14 cellular contexts compared by ENCODE assay signal in genomic region chr10:69508738-69509340, GRCh38.
"Had no signal": no experiment of that assay in that cellular context is flagged by ENCODE, and none has a peak within 500 bp of the region (broad histone marks: within the 10 kb centered on the region; RNA-seq: fewer than 3 reads in every experiment).

No MANE protein-coding gene starts in this region.

- H3K27ac ChIP-seq: WERI-Rb-1 had no signal

- H3K27ac Mint-ChIP-seq: activated naive CD8-positive, alpha-beta T cell; dendritic cell treated with granulocyte-macrophage colony-stimulating factor and Interleukin-4, amounts not matched to agents 40 ng/mL and 50 ng/mL, for 4 days; mesothelial cell of epicardium; nephron had no signal

- FAIRE-seq: bronchial epithelial cell, keratinocyte had no signal

- DNase-seq: activated CD4-positive, alpha-beta T cell treated with anti-CD3 and anti-CD28 coated beads for 1 hour; activated gamma-delta T cell treated with Interleukin-2 at 50 U/mL for 16 hours; activated T-cell treated with anti-CD3 and anti-CD28 coated beads, Interleukin-2, amount 50 U/mL, for 4 hours; effector CD8-positive, alpha-beta T cell; stimulated activated CD4-positive, alpha-beta T cell treated with anti-CD3 and anti-CD28 coated beads, Interleukin-1b, Interleukin-23, amount 100 ng/mL, for 48 hours; stimulated activated CD8-positive, alpha-beta memory T cell treated with anti-CD3 and anti-CD28 coated beads, Interleukin-4, amount 100 ng/mL, for 48 hours; stimulated activated naive CD4-positive, alpha-beta T cell; WERI-Rb-1 had no signal

- H3K9me3 Mint-ChIP-seq: activated T-cell treated with anti-CD3 and anti-CD28 coated beads, Interleukin-2, amount 50 U/mL, for 4 hours; dendritic cell treated with granulocyte-macrophage colony-stimulating factor and Interleukin-4, amounts not matched to agents 40 ng/mL and 50 ng/mL, for 4 days; mesothelial cell of epicardium; nephron had no signal

- H3K4me3 Mint-ChIP-seq: activated naive CD8-positive, alpha-beta T cell; activated T-cell treated with anti-CD3 and anti-CD28 coated beads, Interleukin-2, amount 50 U/mL, for 4 hours; dendritic cell treated with granulocyte-macrophage colony-stimulating factor and Interleukin-4, amounts not matched to agents 40 ng/mL and 50 ng/mL, for 4 days; mesothelial cell of epicardium; nephron had no signal

- H3K36me3 ChIP-seq: WERI-Rb-1 had no signal

- H3K36me3 Mint-ChIP-seq: activated naive CD8-positive, alpha-beta T cell; mesothelial cell of epicardium had no signal

- H3K27me3 Mint-ChIP-seq: activated naive CD8-positive, alpha-beta T cell had no signal
